Comparison of ENCODE assay signal across 38 cellular contexts in the genomic region with DNA sequence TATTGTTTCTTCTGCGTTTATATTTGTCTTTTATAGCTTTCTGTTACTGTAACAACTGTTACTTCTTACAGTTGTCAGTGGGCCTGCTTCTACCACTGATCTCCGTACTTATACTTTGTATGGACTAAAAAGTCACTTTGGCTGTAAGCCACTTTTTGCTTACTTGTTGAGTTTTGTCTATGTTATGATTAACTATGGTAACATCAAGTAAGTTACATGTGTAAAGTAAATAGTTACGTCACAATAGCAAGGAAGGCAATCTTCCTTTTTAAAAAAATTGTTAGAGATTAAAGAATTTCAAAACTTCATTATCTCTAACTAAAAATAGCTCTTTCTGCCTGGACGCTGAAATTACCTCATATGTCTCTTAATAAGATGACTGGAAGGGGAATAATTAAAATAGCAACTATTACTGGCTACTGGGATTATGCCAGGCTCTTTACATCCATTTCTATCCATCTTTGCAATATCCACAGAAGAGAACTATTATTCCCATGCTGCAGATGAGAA. TPM values are rescaled to one million over a fixed set of nuclear protein-coding genes. Genes with fewer than 3 reads are reported as not detected.
"Had no signal": no experiment of that assay in that cellular context is flagged by ENCODE, and none has a peak within 500 bp of the region (broad histone marks: within the 10 kb centered on the region; RNA-seq: fewer than 3 reads in every experiment).

No MANE protein-coding gene starts in this region.

- ATAC-seq: activated CD4-positive, CD25-positive, alpha-beta regulatory T cell treated with anti-CD3 and anti-CD28 coated beads, Interleukin-2, amount 50 U/mL, for 24 hours; effector memory CD8-positive, alpha-beta T cell; gastroesophageal sphincter; left colon; stimulated activated memory B cell treated with anti-CD40 and anti-IgM and Interleukin-4, amounts not matched to agents 10 μg/mL and 1 μg/mL and 100 μg/mL, for 72 hours; T-helper 17 cell had no signal

- DNase-seq: activated CD4-positive, alpha-beta T cell treated with anti-CD3 and anti-CD28 coated beads for 48 hours; activated CD4-positive, alpha-beta T cell treated with anti-CD3 and anti-CD28 coated beads, Interleukin-2, amount 50 U/mL, for 48 hours; activated CD8-positive, alpha-beta memory T cell treated with anti-CD3 and anti-CD28 coated beads for 24 hours; activated effector memory CD4-positive, alpha-beta T cell treated with anti-CD3 and anti-CD28 coated beads, Interleukin-2, amount 50 U/mL, for 16 hours; activated naive CD4-positive, alpha-beta T cell treated with anti-CD3 and anti-CD28 coated beads for 36 hours; activated naive CD8-positive, alpha-beta T cell treated with anti-CD3 and anti-CD28 coated beads for 36 hours; adrenal gland; cortex of kidney; effector memory CD8-positive, alpha-beta T cell; left colon; mammary epithelial cell; naive B cell; nephron progenitor cell; ovary; sigmoid colon; small intestine; stimulated activated CD4-positive, alpha-beta T cell treated with anti-CD3 and anti-CD28 coated beads, Interleukin-1b, Interleukin-23, amount 100 ng/mL, for 48 hours; stimulated activated CD4-positive, alpha-beta T cell treated with anti-CD3 and anti-CD28 coated beads, Interleukin-4, amount 100 ng/mL, for 4 hours; stimulated activated CD8-positive, alpha-beta memory T cell treated with anti-CD3 and anti-CD28 coated beads, Interleukin-4, amount 100 ng/mL, for 48 hours; stomach; T-helper 17 cell; T1000; thyroid gland; upper lobe of left lung; WERI-Rb-1 had no signal

RNA-seq across cellular contexts. Expression of gene CLDN20, which starts 39.6 kb away (rescaled TPM):
- total RNA-seq: activated naive CD4-positive, alpha-beta T cell treated with anti-CD3 and anti-CD28 coated beads for 36 hours; activated naive CD8-positive, alpha-beta T cell treated with anti-CD3 and anti-CD28 coated beads for 36 hours; activated T-helper 1 cell treated with anti-CD3 and anti-CD28 coated beads, Interleukin-12 subunit alpha, Interleukin-12 subunit beta, Interleukin-2, Interleukin-4 antibody, amounts not matched to agents 30 ng/mL and 10 ng/mL and 1 ng/mL, durations not matched to agents 14 hours and 24 hours and 36 hours; adrenal gland; ascending aorta; cardiac septum; cerebellum; hepatocyte; left colon; liver; mesothelial cell of epicardium; ovary; progenitor cell of endocrine pancreas; renal cortical epithelial cell; sigmoid colon; stomach; T-helper 17 cell; thyroid gland; upper lobe of left lung; vagina had no signal
